In the genomic region with DNA sequence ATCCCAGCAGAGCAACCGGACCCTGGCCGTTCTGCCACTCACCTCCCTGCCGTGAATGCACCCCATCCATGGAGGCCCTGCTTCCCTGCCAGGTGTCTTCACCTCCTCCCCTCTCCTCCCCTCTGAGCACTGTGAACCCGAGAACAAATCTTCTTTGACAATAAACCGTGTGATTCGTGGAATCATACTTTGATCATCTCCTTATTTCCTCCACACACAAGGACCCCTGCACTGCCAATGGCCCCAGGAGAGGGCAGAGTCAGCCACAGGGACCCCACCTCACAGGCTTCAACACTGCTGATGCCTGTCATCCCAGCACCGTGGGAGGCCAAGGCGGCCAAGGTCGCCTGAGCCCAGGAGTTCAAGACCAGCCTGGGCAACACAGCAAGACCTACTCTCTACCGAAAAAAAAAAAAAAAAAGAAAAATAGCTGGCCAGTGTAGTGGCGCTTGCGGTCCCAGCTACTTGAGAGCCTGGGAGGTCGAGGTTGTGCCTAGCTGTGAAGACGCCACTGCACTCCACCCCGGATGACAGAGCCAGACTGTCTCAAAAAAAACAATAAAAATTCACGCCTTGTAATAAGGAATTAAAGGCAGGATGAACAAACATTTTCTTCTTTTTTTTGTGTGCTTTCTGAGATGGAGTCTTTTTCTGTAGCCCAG, we compare ENCODE assay signal across 10 cellular contexts. TPM values are rescaled to one million over a fixed set of nuclear protein-coding genes. Genes with fewer than 3 reads are reported as not detected.
DNase-seq lines count a peak whose midpoint lies in the region; ATAC-seq and TF ChIP-seq lines count a peak whose summit lies in the region.
"Had no signal": no experiment of that assay in that cellular context is flagged by ENCODE, and none has a peak within 500 bp of the region (broad histone marks: within the 10 kb centered on the region; RNA-seq: fewer than 3 reads in every experiment).

No MANE protein-coding gene starts in this region.

- no peaks in the 10 kb centered on the region for H4K20me1 ChIP-seq in OCI-LY1 (ENCODE audit: insufficient read depth, low read length)

- WGBS in endodermal cell (ENCODE audit: insufficient coverage in 1 of 2, insufficient read length in 1 of 2), 2 experiments, result 82 to 86% methylated on average over 7 to 16 of the region's 16 CpGs

- H3K4me3 ChIP-seq in GM12864 (ENCODE audit: low read depth, low read length), result peak overlapping the region; percentile 75
- peak overlapping the region; percentile 89 for H3K4me3 ChIP-seq in OCI-LY1 (ENCODE audit: low read depth, low read length, poor library complexity, severe bottlenecking)
- peak overlapping the region; percentile 80 for H3K4me3 ChIP-seq in endodermal cell (ENCODE audit: low read length)

- H3K9ac ChIP-seq in OCI-LY1 (ENCODE audit: low read length), result peak overlapping the region; percentile 93
- H3K9ac ChIP-seq in endodermal cell (ENCODE audit: extremely low read depth, low read length, poor library complexity, severe bottlenecking), result peak overlapping the region; percentile 80
- H3K9ac ChIP-seq: parathyroid adenoma had no signal

- no peak for DNase-seq in GM12864 (ENCODE audit: low read depth)
- no peak for DNase-seq in endodermal cell
- no peak for DNase-seq in progenitor cell of endocrine pancreas (ENCODE audit: low spot score, unreplicated experiment)
- no peak for DNase-seq in dedifferentiated amniotic fluid mesenchymal stem cell (ENCODE audit: extremely low spot score)
- DNase-seq in GM10248 (ENCODE audit: extremely low spot score), result no peak
- no peak for DNase-seq in HEK293T (ENCODE audit: extremely low spot score)
- DNase-seq: SW 1271 had no signal

- no peaks in the 10 kb centered on the region for H3K9me3 Mint-ChIP-seq in endodermal cell
- H3K9me3 Mint-ChIP-seq in progenitor cell of endocrine pancreas (ENCODE audit: low read depth), result no peaks in the 10 kb centered on the region

- H3K36me3 ChIP-seq in OCI-LY1 (ENCODE audit: insufficient read depth, low read length) (peaks cover 47% of the 10 kb centered on the region), endodermal cell (ENCODE audit: control insufficient read depth, insufficient read depth, low read length) (peaks cover 20% of the 10 kb centered on the region)

- ATAC-seq in GM19452 (IDR thresholded peaks at IDR 0.05; ENCODE audit: unreplicated experiment), result no peak

- H3K9me2 ChIP-seq in OCI-LY1 (ENCODE audit: low read depth, low read length), result no peaks in the 10 kb centered on the region

- H2AFZ ChIP-seq in OCI-LY1 (ENCODE audit: low read length), result no peak overlapping the region

- peak overlapping the region; percentile 71 for H3K4me3 Mint-ChIP-seq in endodermal cell
- H3K4me3 Mint-ChIP-seq in progenitor cell of endocrine pancreas (ENCODE audit: low read depth), result peak overlapping the region; percentile 82

- no peaks in the 10 kb centered on the region for H3F3A ChIP-seq in OCI-LY1 (ENCODE audit: insufficient read depth, low read length)

- H3K36me3 Mint-ChIP-seq in endodermal cell (ENCODE audit: low read depth) (peaks cover 19% of the 10 kb centered on the region), progenitor cell of endocrine pancreas (ENCODE audit: insufficient read depth) (peaks cover 3% of the 10 kb centered on the region)

- H3K4me1 Mint-ChIP-seq in endodermal cell (peaks cover 34% of the 10 kb centered on the region), progenitor cell of endocrine pancreas (ENCODE audit: low read depth) (peaks cover 22% of the 10 kb centered on the region)

- H3K4me2 ChIP-seq in OCI-LY1 (ENCODE audit: low read length), result peak overlapping the region; percentile 76

- CTCF ChIA-PET in GM10248 (lab: Yijun Ruan, JAX) (no interaction called here), HEK293T (lab: Yijun Ruan, JAX) (no interaction called here)

- H3K27me3 ChIP-seq in OCI-LY1 (ENCODE audit: insufficient read depth, low read length), result no peaks in the 10 kb centered on the region
- no peaks in the 10 kb centered on the region for H3K27me3 ChIP-seq in endodermal cell (ENCODE audit: control insufficient read depth, insufficient read depth, low read length, poor library complexity, severe bottlenecking)

- no peak for TF ChIP-seq CTCF in GM12864 (IDR thresholded peaks at IDR 0.05; ENCODE audit: low read depth, low read length, missing control alignments)
- peak; percentile 28; the same call in 1 of the 2 replicates for TF ChIP-seq CTCF in OCI-LY1 (IDR thresholded peaks at IDR 0.05; ENCODE audit: low read length)
- peak; percentile 11 for TF ChIP-seq CTCF in endodermal cell (conservative IDR thresholded peaks at IDR 0.05)
- no peak for TF ChIP-seq CTCF in progenitor cell of endocrine pancreas (IDR thresholded peaks at IDR 0.05; ENCODE audit: unreplicated experiment)
- TF ChIP-seq CTCF in GM10248 (IDR thresholded peaks at IDR 0.05; ENCODE audit: control extremely low read depth, extremely low read depth, low read depth, missing control alignments), result no peak

- peak overlapping the region; percentile 83 for H3K27ac Mint-ChIP-seq in endodermal cell
- peak overlapping the region; percentile 82 for H3K27ac Mint-ChIP-seq in progenitor cell of endocrine pancreas

- POLR2A ChIA-PET in GM10248 (lab: Yijun Ruan, JAX), result interaction anchor here (0.5 kb wide), 1 partner anchor 23 kb away, joined by 3 read pairs; no protein-coding TSS in a partner anchor
- POLR2A ChIA-PET in HEK293T (lab: Yijun Ruan, JAX), result interaction anchor here (0.7 to 3.0 kb wide), 5 partner anchors 8 to 14 kb away, joined by 3 to 12 read pairs (median 10); no protein-coding TSS in a partner anchor

- no peaks in the 10 kb centered on the region for H3K9me3 ChIP-seq in OCI-LY1 (ENCODE audit: low read length)
- no peaks in the 10 kb centered on the region for H3K9me3 ChIP-seq in endodermal cell (ENCODE audit: control insufficient read depth, low read length)

- H3K27me3 Mint-ChIP-seq in endodermal cell (ENCODE audit: insufficient read depth) (no peaks in the 10 kb centered on the region), progenitor cell of endocrine pancreas (no peaks in the 10 kb centered on the region)

- H3K27ac ChIP-seq in OCI-LY1 (ENCODE audit: low read depth, low read length, poor library complexity, severe bottlenecking), result peak overlapping the region; percentile 60
- H3K27ac ChIP-seq in endodermal cell (ENCODE audit: low read depth, low read length), result no peak overlapping the region
- H3K27ac ChIP-seq: parathyroid adenoma had no signal

- H3K4me1 ChIP-seq in OCI-LY1 (ENCODE audit: insufficient read depth, low read length, severe bottlenecking) (peaks cover 68% of the 10 kb centered on the region), endodermal cell (ENCODE audit: control insufficient read depth, insufficient read depth, low read length) (peaks cover 11% of the 10 kb centered on the region)
- H3K4me1 ChIP-seq: parathyroid adenoma had no signal

- H3K79me2 ChIP-seq in OCI-LY1 (ENCODE audit: insufficient read depth, low read length), result peaks cover 29% of the 10 kb centered on the region

TF ChIP-seq in HEK293T, 16 proteins besides CTCF, POLR2A, EP300 and RAD21:
- TF ChIP-seq FOXA1 (IDR thresholded peaks at IDR 0.05) (no peak), ARNT (IDR thresholded peaks at IDR 0.05) (no peak), TARDBP (IDR thresholded peaks at IDR 0.05) (no peak), FOXM1 (IDR thresholded peaks at IDR 0.05; ENCODE audit: borderline replicate concordance) (no peak), NFRKB (IDR thresholded peaks at IDR 0.05) (no peak), L3MBTL2 (conservative IDR thresholded peaks at IDR 0.05) (no peak), HDGF (IDR thresholded peaks at IDR 0.05; ENCODE audit: borderline replicate concordance) (no peak), ELF4 (IDR thresholded peaks at IDR 0.05) (no peak), SP1 (IDR thresholded peaks at IDR 0.05) (no peak), BHLHE40 (IDR thresholded peaks at IDR 0.05; ENCODE audit: borderline replicate concordance) (no peak), LEF1 (IDR thresholded peaks at IDR 0.05; ENCODE audit: borderline replicate concordance) (no peak), SUZ12 (IDR thresholded peaks at IDR 0.05) (no peak), FOXK2 (IDR thresholded peaks at IDR 0.05) (no peak), ZNF384 (IDR thresholded peaks at IDR 0.05) (no peak)
- TF ChIP-seq, protein P1, sequence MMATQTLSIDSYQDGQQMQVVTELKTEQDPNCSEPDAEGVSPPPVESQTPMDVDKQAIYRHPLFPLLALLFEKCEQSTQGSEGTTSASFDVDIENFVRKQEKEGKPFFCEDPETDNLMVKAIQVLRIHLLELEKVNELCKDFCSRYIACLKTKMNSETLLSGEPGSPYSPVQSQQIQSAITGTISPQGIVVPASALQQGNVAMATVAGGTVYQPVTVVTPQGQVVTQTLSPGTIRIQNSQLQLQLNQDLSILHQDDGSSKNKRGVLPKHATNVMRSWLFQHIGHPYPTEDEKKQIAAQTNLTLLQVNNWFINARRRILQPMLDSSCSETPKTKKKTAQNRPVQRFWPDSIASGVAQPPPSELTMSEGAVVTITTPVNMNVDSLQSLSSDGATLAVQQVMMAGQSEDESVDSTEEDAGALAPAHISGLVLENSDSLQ (IDR thresholded peaks at IDR 0.05), result no peak

RNA-seq across cellular contexts. Expression of gene XRCC3, which starts 1.1 kb away (rescaled TPM):
- total RNA-seq in endodermal cell, result 10 to 100 TPM; 39.2 to 42.6 TPM
- polyA plus RNA-seq in endodermal cell (2013, experiment 1 of 2), result 22.5 TPM
- 24.3 TPM for polyA plus RNA-seq in endodermal cell (2013, experiment 2 of 2)
- total RNA-seq in progenitor cell of endocrine pancreas, result 25.7 and 30.2 TPM in 2 replicates

RNA-seq across cellular contexts. Expression of gene ZFYVE21, which starts 1.4 kb away (rescaled TPM):
- total RNA-seq in endodermal cell (10 to 100 TPM; 42.5 to 55.6 TPM), progenitor cell of endocrine pancreas (47.2 and 52.5 TPM in 2 replicates)
- 42.1 TPM for polyA plus RNA-seq in endodermal cell (2013, experiment 1 of 2)
- 40.3 TPM for polyA plus RNA-seq in endodermal cell (2013, experiment 2 of 2)

Comparison
In these comparisons a context has a peak if more than half of its experiments do, and no peak if none do; other contexts are left out.
1. CTCF ChIP-seq: peak in OCI-LY1 (single experiment) and endodermal cell (single experiment); none in GM12864 (single experiment), progenitor cell of endocrine pancreas (single experiment) and GM10248 (single experiment).
2. Peak in every context shown above with its lines, with median percentiles within 50 percentile points of each other: H3K4me3 ChIP-seq.